Comparison of ENCODE assay signal across 10 cellular contexts in genomic region chr11:135027461-135027860, GRCh38.
A peak's percentile ranks its signal among the peaks of the same experiment; 100 is the strongest.
DNase-seq lines count a peak whose midpoint lies in the region; TF ChIP-seq lines count a peak whose summit lies in the region.
"Had no signal": no experiment of that assay in that cellular context is flagged by ENCODE, and none has a peak within 500 bp of the region (broad histone marks: within the 10 kb centered on the region; RNA-seq: fewer than 3 reads in every experiment).

No MANE protein-coding gene starts in this region.

- H3K9me3 ChIP-seq in neural cell (ENCODE audit: low read length), result no peaks in the 10 kb centered on the region

- peak overlapping the region; percentile 38 for H3K27ac ChIP-seq in neural cell (ENCODE audit: low read length)
- H3K27ac ChIP-seq: 22Rv1 had no signal

- H3K4me2 ChIP-seq in neural cell (ENCODE audit: low read length), result peak overlapping the region; percentile 8

- H3F3A ChIP-seq in neural cell (ENCODE audit: insufficient read depth, low read length, poor library complexity, severe bottlenecking), result no peaks in the 10 kb centered on the region

- H3K9me2 ChIP-seq in neural cell (ENCODE audit: insufficient read depth, low read length), result no peaks in the 10 kb centered on the region

- DNase-seq in DMS 273 (lab: John Stamatoyannopoulos, UW; ENCODE audit: unreplicated experiment), result peak; percentile 26
- no peak for DNase-seq in DMS 273 treated with DMSO at 0.1 percent for 48 hours (lab: John Stamatoyannopoulos, UW)
- DNase-seq in NAMALWA (ENCODE audit: low spot score), result peak; percentile 19
- peak; percentile 69 for DNase-seq in dermis blood vessel endothelial cell
- DNase-seq in NCI-H1092 treated with DMSO at 0.1 percent for 48 hours (lab: John Stamatoyannopoulos, UW), result no peak
- no peak for DNase-seq in ureter (ENCODE audit: low spot score)
- no peak for DNase-seq in mesenteric fat pad (ENCODE audit: low spot score)
- DNase-seq: activated naive CD8-positive, alpha-beta T cell treated with anti-CD3 and anti-CD28 coated beads, Interleukin-2, amount 10 ng/mL, durations not matched to agents 7 days and 5 days had no signal

- no peak for TF ChIP-seq CTCF in neural cell (IDR thresholded peaks at IDR 0.05; ENCODE audit: poor library complexity, severe bottlenecking)

- no peak for TF ChIP-seq EP300 in neural cell (conservative IDR thresholded peaks at IDR 0.05; ENCODE audit: poor library complexity, severe bottlenecking)

- no peak overlapping the region for H3K9ac ChIP-seq in neural cell (ENCODE audit: low read length)

- H3K27me3 ChIP-seq in neural cell (ENCODE audit: insufficient read depth, low read depth, low read length), result no peaks in the 10 kb centered on the region

- H3K79me2 ChIP-seq in neural cell (replicated peaks; ENCODE audit: insufficient read depth, low read length), result no peaks in the 10 kb centered on the region

- no peak for TF ChIP-seq RAD21 in neural cell (conservative IDR thresholded peaks at IDR 0.05)

- no peak overlapping the region for H3K4me3 ChIP-seq in neural cell (ENCODE audit: low read length)

- no peak overlapping the region for H2AFZ ChIP-seq in neural cell (ENCODE audit: low read depth, low read length)

- H4K20me1 ChIP-seq in neural cell (ENCODE audit: insufficient read depth), result no peaks in the 10 kb centered on the region

- H3K36me3 ChIP-seq in neural cell (ENCODE audit: insufficient read depth, low read length), result no peaks in the 10 kb centered on the region

TF ChIP-seq in neural cell, 6 proteins besides CTCF, POLR2A, EP300 and RAD21:
- TF ChIP-seq POLR2AphosphoS5 (IDR thresholded peaks at IDR 0.05) (no peak), EZH2 (IDR thresholded peaks at IDR 0.05; ENCODE audit: borderline replicate concordance, insufficient read depth, low read length, poor library complexity, severe bottlenecking) (no peak), MXI1 (conservative IDR thresholded peaks at IDR 0.05; ENCODE audit: poor library complexity, severe bottlenecking) (no peak), REST (IDR thresholded peaks at IDR 0.05; ENCODE audit: borderline replicate concordance) (peak; percentile 73), SMC3 (conservative IDR thresholded peaks at IDR 0.05; ENCODE audit: poor library complexity) (no peak), TAF1 (IDR thresholded peaks at IDR 0.05; ENCODE audit: low read depth) (no peak)

Comparison
In these comparisons a context has a peak if more than half of its experiments do, and no peak if none do; other contexts are left out.
1. DNase-seq: peak in DMS 273 (single experiment), NAMALWA (single experiment) and dermis blood vessel endothelial cell (single experiment); none in DMS 273 treated with DMSO at 0.1 percent for 48 hours (single experiment), NCI-H1092 treated with DMSO at 0.1 percent for 48 hours (single experiment), ureter (single experiment) and mesenteric fat pad (single experiment).